Comparison of ENCODE assay signal across 8 cellular contexts in the genomic region with DNA sequence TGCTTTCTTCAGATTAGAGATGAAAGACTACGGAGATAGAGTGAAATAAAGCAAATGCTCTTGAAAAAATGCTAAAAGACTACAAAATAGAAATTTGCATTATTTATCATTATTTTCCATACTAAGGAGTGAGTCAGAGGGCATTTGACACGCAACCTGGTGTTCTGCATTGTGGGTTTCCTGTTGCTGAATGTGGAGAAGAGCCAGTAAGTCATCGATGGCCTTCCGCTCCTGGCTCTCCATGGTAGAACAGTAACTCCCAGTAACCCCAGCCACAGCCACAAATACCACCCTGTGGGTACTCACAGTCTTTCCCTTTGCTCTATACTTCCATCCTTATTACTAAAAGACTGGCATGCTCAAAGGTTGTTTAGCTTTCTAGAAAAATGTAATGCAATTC.
DNase-seq lines count a peak whose midpoint lies in the region; ATAC-seq and TF ChIP-seq lines count a peak whose summit lies in the region.

No MANE protein-coding gene starts in this region.

- H3F3A ChIP-seq in GM23338 (replicated peaks; ENCODE audit: low read depth), result no peaks in the 10 kb centered on the region

- no peak overlapping the region for H3K4me3 ChIP-seq in GM23338
- H3K4me3 ChIP-seq in SJCRH30, result no peak overlapping the region

- no peaks in the 10 kb centered on the region for H3K36me3 Mint-ChIP-seq in activated CD4-positive, alpha-beta T cell treated with anti-CD3 and anti-CD28 coated beads for 36 hours (ENCODE audit: low read depth)
- H3K36me3 Mint-ChIP-seq in GM23338 (ENCODE audit: low read depth), result no peaks in the 10 kb centered on the region

- H3K4me1 ChIP-seq in GM23338 (ENCODE audit: insufficient read depth) (no peaks in the 10 kb centered on the region), SJCRH30 (no peaks in the 10 kb centered on the region)

- POLR2A ChIA-PET in activated CD4-positive, alpha-beta T cell treated with anti-CD3 and anti-CD28 coated beads for 36 hours (lab: Charles Lee), result no interaction called here

- no peak overlapping the region for H2AFZ ChIP-seq in GM23338

- H3K27ac Mint-ChIP-seq in activated CD4-positive, alpha-beta T cell treated with anti-CD3 and anti-CD28 coated beads for 36 hours, result no peak overlapping the region
- no peak overlapping the region for H3K27ac Mint-ChIP-seq in GM23338

- no peaks in the 10 kb centered on the region for H3K9me3 ChIP-seq in SJCRH30 (replicated peaks)

- no peak overlapping the region for H3K27ac ChIP-seq in GM23338 (ENCODE audit: low read depth)
- H3K27ac ChIP-seq in SJCRH30, result no peak overlapping the region

- no peak for TF ChIP-seq CTCF in GM23338 (conservative IDR thresholded peaks at IDR 0.05; ENCODE audit: low read depth in 2 of 2)

- no peaks in the 10 kb centered on the region for H3K79me2 ChIP-seq in GM23338 (replicated peaks; ENCODE audit: insufficient read depth)

- no peaks in the 10 kb centered on the region for H3K9me2 ChIP-seq in GM23338 (ENCODE audit: insufficient read depth)

- intact Hi-C loops in activated CD4-positive, alpha-beta T cell treated with anti-CD3 and anti-CD28 coated beads for 36 hours (cut with DNase I, micrococcal nuclease), result loop anchor here in 1 of 2 experiments (10.0 kb wide), 1 partner anchor 202 kb away; the partner anchor contains the start of gene HTR1F

- CTCF ChIA-PET in activated CD4-positive, alpha-beta T cell treated with anti-CD3 and anti-CD28 coated beads for 36 hours (lab: Charles Lee), result no interaction called here

- no peaks in the 10 kb centered on the region for H4K20me1 ChIP-seq in GM23338 (replicated peaks; ENCODE audit: insufficient read depth)

- H3K27me3 Mint-ChIP-seq in activated CD4-positive, alpha-beta T cell treated with anti-CD3 and anti-CD28 coated beads for 36 hours, result no peaks in the 10 kb centered on the region
- H3K27me3 Mint-ChIP-seq in GM23338 (ENCODE audit: insufficient read depth, low read depth, poor library complexity), result no peaks in the 10 kb centered on the region

- H3K9me3 Mint-ChIP-seq in activated CD4-positive, alpha-beta T cell treated with anti-CD3 and anti-CD28 coated beads for 36 hours (ENCODE audit: low read depth), result no peaks in the 10 kb centered on the region
- no peaks in the 10 kb centered on the region for H3K9me3 Mint-ChIP-seq in GM23338

- H3K4me2 ChIP-seq in GM23338, result no peak overlapping the region

- peak; percentile 33 for DNase-seq in activated T-cell treated with anti-CD3 and anti-CD28 coated beads for 24 hours (ENCODE audit: low read depth)
- DNase-seq in activated T-cell treated with anti-CD3 and anti-CD28 coated beads, Interleukin-2, amount 50 U/mL, for 1 hour, result no peak
- DNase-seq in activated CD4-positive, alpha-beta T cell treated with anti-CD3 and anti-CD28 coated beads for 36 hours, result peak; percentile 75
- DNase-seq in kidney tubule cell (ENCODE audit: low spot score), result peak; percentile 80
- no peak for DNase-seq in NCI-H2107 treated with DMSO at 0.1 percent for 48 hours (lab: John Stamatoyannopoulos, UW; ENCODE audit: unreplicated experiment)
- no peak for DNase-seq in GM23338 (ENCODE audit: low spot score)
- no peak for DNase-seq in SJCRH30

- peak; percentile 93 for ATAC-seq in HG03139 (IDR thresholded peaks at IDR 0.05; ENCODE audit: unreplicated experiment)
- peak; percentile 89 for ATAC-seq in activated CD4-positive, alpha-beta T cell treated with anti-CD3 and anti-CD28 coated beads for 36 hours
- no peak for ATAC-seq in GM23338

- no peaks in the 10 kb centered on the region for H3K27me3 ChIP-seq in GM23338 (ENCODE audit: insufficient read depth)
- no peaks in the 10 kb centered on the region for H3K27me3 ChIP-seq in SJCRH30

- H3K4me1 Mint-ChIP-seq in activated CD4-positive, alpha-beta T cell treated with anti-CD3 and anti-CD28 coated beads for 36 hours, result peaks cover 19% of the 10 kb centered on the region
- H3K4me1 Mint-ChIP-seq in GM23338, result no peaks in the 10 kb centered on the region

- H3K36me3 ChIP-seq in GM23338 (ENCODE audit: insufficient read depth) (no peaks in the 10 kb centered on the region), SJCRH30 (no peaks in the 10 kb centered on the region)

- H3K4me3 Mint-ChIP-seq in activated CD4-positive, alpha-beta T cell treated with anti-CD3 and anti-CD28 coated beads for 36 hours, result peak overlapping the region; percentile 19
- no peak overlapping the region for H3K4me3 Mint-ChIP-seq in GM23338

TF ChIP-seq in GM23338, 12 proteins besides CTCF, POLR2A, EP300 and RAD21 (continues in another document):
- TF ChIP-seq EZH2 (IDR thresholded peaks at IDR 0.05; ENCODE audit: low read depth, unreplicated experiment) (no peak), CREB1 (CRISPR knock-in tag; IDR thresholded peaks at IDR 0.05; ENCODE audit: low read depth) (no peak)
- TF ChIP-seq, protein P1, sequence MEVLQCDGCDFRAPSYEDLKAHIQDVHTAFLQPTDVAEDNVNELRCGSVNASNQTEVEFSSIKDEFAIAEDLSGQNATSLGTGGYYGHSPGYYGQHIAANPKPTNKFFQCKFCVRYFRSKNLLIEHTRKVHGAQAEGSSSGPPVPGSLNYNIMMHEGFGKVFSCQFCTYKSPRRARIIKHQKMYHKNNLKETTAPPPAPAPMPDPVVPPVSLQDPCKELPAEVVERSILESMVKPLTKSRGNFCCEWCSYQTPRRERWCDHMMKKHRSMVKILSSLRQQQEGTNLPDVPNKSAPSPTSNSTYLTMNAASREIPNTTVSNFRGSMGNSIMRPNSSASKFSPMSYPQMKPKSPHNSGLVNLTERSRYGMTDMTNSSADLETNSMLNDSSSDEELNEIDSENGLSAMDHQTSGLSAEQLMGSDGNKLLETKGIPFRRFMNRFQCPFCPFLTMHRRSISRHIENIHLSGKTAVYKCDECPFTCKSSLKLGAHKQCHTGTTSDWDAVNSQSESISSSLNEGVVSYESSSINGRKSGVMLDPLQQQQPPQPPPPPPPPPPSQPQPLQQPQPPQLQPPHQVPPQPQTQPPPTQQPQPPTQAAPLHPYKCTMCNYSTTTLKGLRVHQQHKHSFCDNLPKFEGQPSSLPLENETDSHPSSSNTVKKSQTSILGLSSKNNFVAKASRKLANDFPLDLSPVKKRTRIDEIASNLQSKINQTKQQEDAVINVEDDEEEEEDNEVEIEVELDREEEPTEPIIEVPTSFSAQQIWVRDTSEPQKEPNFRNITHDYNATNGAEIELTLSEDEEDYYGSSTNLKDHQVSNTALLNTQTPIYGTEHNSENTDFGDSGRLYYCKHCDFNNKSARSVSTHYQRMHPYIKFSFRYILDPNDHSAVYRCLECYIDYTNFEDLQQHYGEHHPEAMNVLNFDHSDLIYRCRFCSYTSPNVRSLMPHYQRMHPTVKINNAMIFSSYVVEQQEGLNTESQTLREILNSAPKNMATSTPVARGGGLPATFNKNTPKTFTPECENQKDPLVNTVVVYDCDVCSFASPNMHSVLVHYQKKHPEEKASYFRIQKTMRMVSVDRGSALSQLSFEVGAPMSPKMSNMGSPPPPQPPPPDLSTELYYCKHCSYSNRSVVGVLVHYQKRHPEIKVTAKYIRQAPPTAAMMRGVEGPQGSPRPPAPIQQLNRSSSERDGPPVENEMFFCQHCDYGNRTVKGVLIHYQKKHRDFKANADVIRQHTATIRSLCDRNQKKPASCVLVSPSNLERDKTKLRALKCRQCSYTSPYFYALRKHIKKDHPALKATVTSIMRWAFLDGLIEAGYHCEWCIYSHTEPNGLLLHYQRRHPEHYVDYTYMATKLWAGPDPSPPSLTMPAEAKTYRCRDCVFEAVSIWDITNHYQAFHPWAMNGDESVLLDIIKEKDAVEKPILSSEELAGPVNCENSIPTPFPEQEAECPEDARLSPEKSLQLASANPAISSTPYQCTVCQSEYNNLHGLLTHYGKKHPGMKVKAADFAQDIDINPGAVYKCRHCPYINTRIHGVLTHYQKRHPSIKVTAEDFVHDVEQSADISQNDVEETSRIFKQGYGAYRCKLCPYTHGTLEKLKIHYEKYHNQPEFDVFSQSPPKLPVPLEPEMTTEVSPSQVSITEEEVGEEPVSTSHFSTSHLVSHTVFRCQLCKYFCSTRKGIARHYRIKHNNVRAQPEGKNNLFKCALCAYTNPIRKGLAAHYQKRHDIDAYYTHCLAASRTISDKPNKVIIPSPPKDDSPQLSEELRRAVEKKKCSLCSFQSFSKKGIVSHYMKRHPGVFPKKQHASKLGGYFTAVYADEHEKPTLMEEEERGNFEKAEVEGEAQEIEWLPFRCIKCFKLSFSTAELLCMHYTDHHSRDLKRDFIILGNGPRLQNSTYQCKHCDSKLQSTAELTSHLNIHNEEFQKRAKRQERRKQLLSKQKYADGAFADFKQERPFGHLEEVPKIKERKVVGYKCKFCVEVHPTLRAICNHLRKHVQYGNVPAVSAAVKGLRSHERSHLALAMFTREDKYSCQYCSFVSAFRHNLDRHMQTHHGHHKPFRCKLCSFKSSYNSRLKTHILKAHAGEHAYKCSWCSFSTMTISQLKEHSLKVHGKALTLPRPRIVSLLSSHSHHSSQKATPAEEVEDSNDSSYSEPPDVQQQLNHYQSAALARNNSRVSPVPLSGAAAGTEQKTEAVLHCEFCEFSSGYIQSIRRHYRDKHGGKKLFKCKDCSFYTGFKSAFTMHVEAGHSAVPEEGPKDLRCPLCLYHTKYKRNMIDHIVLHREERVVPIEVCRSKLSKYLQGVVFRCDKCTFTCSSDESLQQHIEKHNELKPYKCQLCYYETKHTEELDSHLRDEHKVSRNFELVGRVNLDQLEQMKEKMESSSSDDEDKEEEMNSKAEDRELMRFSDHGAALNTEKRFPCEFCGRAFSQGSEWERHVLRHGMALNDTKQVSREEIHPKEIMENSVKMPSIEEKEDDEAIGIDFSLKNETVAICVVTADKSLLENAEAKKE (CRISPR knock-in tag; IDR thresholded peaks at IDR 0.05), result no peak

Comparison
In these comparisons a context has a peak if more than half of its experiments do, and no peak if none do; other contexts are left out.
1. DNase-seq: peak in activated T-cell treated with anti-CD3 and anti-CD28 coated beads for 24 hours (single experiment), activated CD4-positive, alpha-beta T cell treated with anti-CD3 and anti-CD28 coated beads for 36 hours (single experiment) and kidney tubule cell (single experiment); none in activated T-cell treated with anti-CD3 and anti-CD28 coated beads, Interleukin-2, amount 50 U/mL, for 1 hour (single experiment), NCI-H2107 treated with DMSO at 0.1 percent for 48 hours (single experiment), GM23338 (single experiment) and SJCRH30 (0 of 2).